In genomic region chrX:107708762-107709161, GRCh38 we compare ENCODE assay signal across 22 cellular contexts.
DNase-seq lines count a peak whose midpoint lies in the region; ATAC-seq and TF ChIP-seq lines count a peak whose summit lies in the region.
"Had no signal": no experiment of that assay in that cellular context is flagged by ENCODE, and none has a peak within 500 bp of the region (broad histone marks: within the 10 kb centered on the region; RNA-seq: fewer than 3 reads in every experiment).

No MANE protein-coding gene starts in this region.

- H3K27me3 ChIP-seq in AG04450 (ENCODE audit: control insufficient read depth, insufficient read depth, low read length) (no peaks in the 10 kb centered on the region), SJCRH30 (no peaks in the 10 kb centered on the region)
- H3K27me3 ChIP-seq: BE2C, colonic mucosa, Peyer's patch, right lobe of liver had no signal

- POLR2A ChIA-PET in AG04450 (lab: Yijun Ruan, JAX) = no interaction called here

- H3K36me3 Mint-ChIP-seq in nephron (ENCODE audit: low read depth) = peaks cover 14% of the 10 kb centered on the region
- no peaks in the 10 kb centered on the region for H3K36me3 Mint-ChIP-seq in mesothelial cell of epicardium

- H3K9me3 Mint-ChIP-seq in nephron = no peaks in the 10 kb centered on the region
- H3K9me3 Mint-ChIP-seq in mesothelial cell of epicardium = peaks cover 16% of the 10 kb centered on the region
- H3K9me3 Mint-ChIP-seq: T-cell, type B pancreatic cell had no signal

- peaks cover 27% of the 10 kb centered on the region for H3K4me1 ChIP-seq in SJCRH30
- H3K4me1 ChIP-seq: BE2C, right lobe of liver had no signal

- H3K27ac ChIP-seq in AG04450 (ENCODE audit: low read depth, low read length) (no peak overlapping the region), SJCRH30 (peak overlapping the region; percentile 78)
- H3K27ac ChIP-seq: A549, colonic mucosa, right lobe of liver had no signal

- TF ChIP-seq CTCF in AG04450 (IDR thresholded peaks at IDR 0.05; ENCODE audit: low read depth, low read length) (no peak), fibroblast of villous mesenchyme (IDR thresholded peaks at IDR 0.05; ENCODE audit: insufficient read depth, low read depth, low read length) (no peak), nephron (IDR thresholded peaks at IDR 0.05; ENCODE audit: unreplicated experiment in 3 of 3) (no peak), mesothelial cell of epicardium (IDR thresholded peaks at IDR 0.05; ENCODE audit: unreplicated experiment) (no peak)

- H3K27me3 Mint-ChIP-seq in nephron (ENCODE audit: low read depth) = no peaks in the 10 kb centered on the region
- no peaks in the 10 kb centered on the region for H3K27me3 Mint-ChIP-seq in mesothelial cell of epicardium (ENCODE audit: low read depth)
- H3K27me3 Mint-ChIP-seq: type B pancreatic cell had no signal

- H3K4me3 ChIP-seq in AG04450 (ENCODE audit: low read depth, low read length) (no peak overlapping the region), SJCRH30 (no peak overlapping the region), fibroblast of villous mesenchyme (ENCODE audit: low read depth, low read length) (no peak overlapping the region)
- H3K4me3 ChIP-seq: A549, colonic mucosa, Peyer's patch, right lobe of liver had no signal

- H3K4me1 Mint-ChIP-seq in nephron (peaks cover 50% of the 10 kb centered on the region), mesothelial cell of epicardium (peaks cover 19% of the 10 kb centered on the region)

- no peak for ATAC-seq in HG03565 (IDR thresholded peaks at IDR 0.05; ENCODE audit: unreplicated experiment)
- ATAC-seq: A549, right lobe of liver, T-cell had no signal

- H3K4me3 Mint-ChIP-seq in nephron = no peak overlapping the region
- no peak overlapping the region for H3K4me3 Mint-ChIP-seq in mesothelial cell of epicardium
- H3K4me3 Mint-ChIP-seq: type B pancreatic cell had no signal

- CTCF ChIA-PET in AG04450 (lab: Charles Lee) = interaction anchor here (0.7 kb wide), 1 partner anchor 10 kb away, joined by 3 read pairs; no protein-coding TSS in a partner anchor

- H3K9me3 ChIP-seq in AG04450 (ENCODE audit: control insufficient read depth, insufficient read depth, low read length) = no peaks in the 10 kb centered on the region
- no peaks in the 10 kb centered on the region for H3K9me3 ChIP-seq in SJCRH30 (replicated peaks)
- H3K9me3 ChIP-seq: A549, BE2C, colonic mucosa, Peyer's patch, right lobe of liver had no signal

- DNase-seq in AG04450 (ENCODE audit: low read depth, low spot score) = peak; percentile 32
- DNase-seq in SJCRH30 = peak; percentile 84 to 88
- DNase-seq in fibroblast of villous mesenchyme (ENCODE audit: low read depth) = peak; percentile 71
- DNase-seq in Kasumi-1 (lab: John Stamatoyannopoulos, UW) = no peak
- no peak for DNase-seq in mesothelial cell of epicardium (ENCODE audit: low spot score in 2 of 2, unreplicated experiment in 2 of 2)
- no peak for DNase-seq in inferior parietal cortex (ENCODE audit: extremely low spot score)
- DNase-seq: BE2C, colonic mucosa, DND-41, GOT3, KBM-7, midbrain, NCI-H146, NCI-H510A treated with DMSO at 0.1 percent for 48 hours, posterior cingulate gyrus, right lobe of liver, T-cell had no signal

- peak overlapping the region; percentile 55 to 74 (median 71) for H3K27ac Mint-ChIP-seq in nephron
- H3K27ac Mint-ChIP-seq in mesothelial cell of epicardium = no peak overlapping the region
- H3K27ac Mint-ChIP-seq: type B pancreatic cell had no signal

- no peaks in the 10 kb centered on the region for H3K36me3 ChIP-seq in SJCRH30
- H3K36me3 ChIP-seq: BE2C, colonic mucosa had no signal

Comparison
In these comparisons a context has a peak if more than half of its experiments do, and no peak if none do; other contexts are left out.
1. DNase-seq: peak in AG04450 (single experiment), SJCRH30 (2 of 2) and fibroblast of villous mesenchyme (single experiment); none in Kasumi-1 (0 of 2), mesothelial cell of epicardium (0 of 2) and inferior parietal cortex (single experiment).